8 cellular contexts compared by ENCODE assay signal in genomic region chr1:207672525-207673130, GRCh38. TPM values are rescaled to one million over a fixed set of nuclear protein-coding genes. Genes with fewer than 3 reads are reported as not detected.
DNase-seq lines count a peak whose midpoint lies in the region; TF ChIP-seq lines count a peak whose summit lies in the region.

No MANE protein-coding gene starts in this region.

- DNase-seq in BE2C (no peak), HAP-1 (ENCODE audit: low spot score in 2 of 2) (peak; percentile 64 to 81), NCI-H526 treated with DMSO at 0.1 percent for 48 hours (lab: John Stamatoyannopoulos, UW) (peak; percentile 47), cerebellar cortex (ENCODE audit: low spot score) (peak; percentile 23), mucosa of gallbladder (ENCODE audit: low spot score) (peak; percentile 27), KG1 (lab: John Stamatoyannopoulos, UW) (no peak)
- no peak for DNase-seq in stimulated activated naive CD4-positive, alpha-beta T cell treated with Interleukin-2 at 50 U/mL for 16 hours (lab: John Stamatoyannopoulos, UW)
- DNase-seq in activated naive CD4-positive, alpha-beta T cell treated with Interleukin-2 at 50 U/mL for 16 hours = no peak

- peak; percentile 65 for TF ChIP-seq CTCF in BE2C (IDR thresholded peaks at IDR 0.05; ENCODE audit: low read depth, low read length)

- no peaks in the 10 kb centered on the region for H3K9me3 ChIP-seq in BE2C
- H3K9me3 ChIP-seq in HAP-1 = no peaks in the 10 kb centered on the region

- peaks cover 39% of the 10 kb centered on the region for H3K27me3 ChIP-seq in BE2C
- peaks cover 25% of the 10 kb centered on the region for H3K27me3 ChIP-seq in HAP-1 (ENCODE audit: low read depth)

- in situ Hi-C loops in HAP-1 (cut with MboI; ENCODE audit: low sequenced_read_pairs) = no loop called here

- no peak overlapping the region for H3K4me3 ChIP-seq in BE2C (ENCODE audit: low read depth, low read length)
- H3K4me3 ChIP-seq in HAP-1 = no peak overlapping the region

- no peaks in the 10 kb centered on the region for H3K36me3 ChIP-seq in BE2C
- H3K36me3 ChIP-seq in HAP-1 (replicated peaks) = no peaks in the 10 kb centered on the region

- H3K4me1 ChIP-seq in BE2C (no peaks in the 10 kb centered on the region), HAP-1 (peaks cover 4% of the 10 kb centered on the region; the same call in 1 of the 2 replicates)

RNA-seq across cellular contexts. Expression of gene CR1L, which starts 27.7 kb away (rescaled TPM):
- not detected for polyA plus RNA-seq in BE2C (2012; ENCODE audit: insufficient read depth, insufficient read length, low read depth)
- not detected for total RNA-seq in mucosa of gallbladder

Comparison
In these comparisons a context has a peak if more than half of its experiments do, and no peak if none do; other contexts are left out.
1. DNase-seq: peak in HAP-1 (2 of 2), NCI-H526 treated with DMSO at 0.1 percent for 48 hours (single experiment), cerebellar cortex (single experiment) and mucosa of gallbladder (single experiment); none in BE2C (single experiment), stimulated activated naive CD4-positive, alpha-beta T cell treated with Interleukin-2 at 50 U/mL for 16 hours (single experiment), activated naive CD4-positive, alpha-beta T cell treated with Interleukin-2 at 50 U/mL for 16 hours (single experiment) and KG1 (single experiment).